Comparison of ENCODE assay signal across 1 cellular context in the genomic region with DNA sequence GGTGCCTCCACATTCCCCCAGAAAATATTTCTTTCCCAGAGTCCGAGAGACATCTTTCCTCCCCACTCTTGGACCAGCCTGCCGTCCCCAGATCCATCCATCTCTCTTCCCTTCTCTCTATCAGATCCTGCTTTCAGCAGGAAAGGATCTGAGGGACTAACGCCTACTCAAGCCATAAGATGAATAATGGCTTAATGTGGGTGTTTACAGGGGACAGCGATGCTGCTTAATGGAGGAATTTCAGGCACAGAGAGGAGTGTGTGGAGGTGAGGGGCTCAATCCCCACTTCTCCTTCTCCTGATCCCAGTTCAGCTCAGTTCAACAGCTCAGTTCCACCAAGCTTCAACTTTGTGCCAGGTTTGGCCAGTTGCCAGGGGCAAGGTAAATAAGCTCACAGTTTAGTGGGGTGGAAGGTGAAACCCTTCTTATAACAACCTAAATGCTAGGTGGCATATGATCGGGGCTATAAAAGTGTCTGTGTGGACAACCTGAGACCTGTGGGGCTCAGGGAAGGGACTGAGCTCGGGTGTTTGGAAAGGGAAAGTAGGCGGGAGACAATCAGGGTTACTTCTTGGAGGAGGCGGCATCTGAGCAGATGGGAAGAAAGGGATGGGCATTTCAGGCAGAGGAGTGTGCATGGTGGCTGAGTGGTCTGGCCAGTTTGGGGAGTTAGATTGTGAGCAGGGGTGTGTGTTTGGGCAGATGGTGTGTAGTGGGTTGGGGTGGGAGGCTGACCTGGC.
TF ChIP-seq lines count a peak whose summit lies in the region.

No MANE protein-coding gene starts in this region.

TF ChIP-seq in HepG2, 621 proteins besides CTCF, POLR2A, EP300 and RAD21:
- TF ChIP-seq PLSCR1 (CRISPR knock-in tag; IDR thresholded peaks at IDR 0.05; ENCODE audit: borderline replicate concordance), result no peak
- no peak for TF ChIP-seq HBP1 (CRISPR knock-in tag; IDR thresholded peaks at IDR 0.05; ENCODE audit: low read depth)
- no peak for TF ChIP-seq CEBPB (IDR thresholded peaks at IDR 0.05; ENCODE audit: borderline replicate concordance, low read depth, low read length)
- TF ChIP-seq, protein P1, sequence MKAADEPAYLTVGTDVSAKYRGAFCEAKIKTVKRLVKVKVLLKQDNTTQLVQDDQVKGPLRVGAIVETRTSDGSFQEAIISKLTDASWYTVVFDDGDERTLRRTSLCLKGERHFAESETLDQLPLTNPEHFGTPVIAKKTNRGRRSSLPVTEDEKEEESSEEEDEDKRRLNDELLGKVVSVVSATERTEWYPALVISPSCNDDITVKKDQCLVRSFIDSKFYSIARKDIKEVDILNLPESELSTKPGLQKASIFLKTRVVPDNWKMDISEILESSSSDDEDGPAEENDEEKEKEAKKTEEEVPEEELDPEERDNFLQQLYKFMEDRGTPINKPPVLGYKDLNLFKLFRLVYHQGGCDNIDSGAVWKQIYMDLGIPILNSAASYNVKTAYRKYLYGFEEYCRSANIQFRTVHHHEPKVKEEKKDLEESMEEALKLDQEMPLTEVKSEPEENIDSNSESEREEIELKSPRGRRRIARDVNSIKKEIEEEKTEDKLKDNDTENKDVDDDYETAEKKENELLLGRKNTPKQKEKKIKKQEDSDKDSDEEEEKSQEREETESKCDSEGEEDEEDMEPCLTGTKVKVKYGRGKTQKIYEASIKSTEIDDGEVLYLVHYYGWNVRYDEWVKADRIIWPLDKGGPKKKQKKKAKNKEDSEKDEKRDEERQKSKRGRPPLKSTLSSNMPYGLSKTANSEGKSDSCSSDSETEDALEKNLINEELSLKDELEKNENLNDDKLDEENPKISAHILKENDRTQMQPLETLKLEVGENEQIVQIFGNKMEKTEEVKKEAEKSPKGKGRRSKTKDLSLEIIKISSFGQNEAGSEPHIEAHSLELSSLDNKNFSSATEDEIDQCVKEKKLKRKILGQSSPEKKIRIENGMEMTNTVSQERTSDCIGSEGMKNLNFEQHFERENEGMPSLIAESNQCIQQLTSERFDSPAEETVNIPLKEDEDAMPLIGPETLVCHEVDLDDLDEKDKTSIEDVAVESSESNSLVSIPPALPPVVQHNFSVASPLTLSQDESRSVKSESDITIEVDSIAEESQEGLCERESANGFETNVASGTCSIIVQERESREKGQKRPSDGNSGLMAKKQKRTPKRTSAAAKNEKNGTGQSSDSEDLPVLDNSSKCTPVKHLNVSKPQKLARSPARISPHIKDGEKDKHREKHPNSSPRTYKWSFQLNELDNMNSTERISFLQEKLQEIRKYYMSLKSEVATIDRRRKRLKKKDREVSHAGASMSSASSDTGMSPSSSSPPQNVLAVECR (CRISPR knock-in tag; IDR thresholded peaks at IDR 0.05; ENCODE audit: borderline replicate concordance), result no peak
- TF ChIP-seq ZFP36 (IDR thresholded peaks at IDR 0.05; ENCODE audit: borderline replicate concordance, low read depth, low read length, partially characterized antibody), result peak; percentile 25
- no peak for TF ChIP-seq ZBTB7A (CRISPR knock-in tag; IDR thresholded peaks at IDR 0.05)
- TF ChIP-seq, protein P2, sequence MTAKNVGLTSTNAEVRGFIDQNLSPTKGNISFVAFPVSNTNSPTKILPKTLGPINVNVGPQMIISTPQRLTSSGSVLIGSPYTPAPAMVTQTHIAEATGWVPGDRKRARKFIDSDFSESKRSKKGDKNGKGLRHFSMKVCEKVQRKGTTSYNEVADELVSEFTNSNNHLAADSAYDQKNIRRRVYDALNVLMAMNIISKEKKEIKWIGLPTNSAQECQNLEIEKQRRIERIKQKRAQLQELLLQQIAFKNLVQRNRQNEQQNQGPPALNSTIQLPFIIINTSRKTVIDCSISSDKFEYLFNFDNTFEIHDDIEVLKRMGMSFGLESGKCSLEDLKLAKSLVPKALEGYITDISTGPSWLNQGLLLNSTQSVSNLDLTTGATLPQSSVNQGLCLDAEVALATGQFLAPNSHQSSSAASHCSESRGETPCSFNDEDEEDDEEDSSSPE (CRISPR knock-in tag; IDR thresholded peaks at IDR 0.05), result no peak
